31 cellular contexts compared by ENCODE assay signal in genomic region chr12:91064640-91065039, GRCh38. TPM values are rescaled to one million over a fixed set of nuclear protein-coding genes. Genes with fewer than 3 reads are reported as not detected.
"Had no signal": no experiment of that assay in that cellular context is flagged by ENCODE, and none has a peak within 500 bp of the region (broad histone marks: within the 10 kb centered on the region; RNA-seq: fewer than 3 reads in every experiment).

No MANE protein-coding gene starts in this region.

- H3K27me3 ChIP-seq: stomach, suprapubic skin, testis, thyroid gland, tibial artery, tibial nerve, transverse colon, upper lobe of left lung, upper lobe of right lung, uterus, vagina had no signal

- ATAC-seq: stimulated activated effector memory CD8-positive, alpha-beta T cell treated with anti-CD3 and anti-CD28 coated beads, Interleukin-12 subunit alpha, Interleukin-12 subunit beta, amount 100 ng/mL, for 72 hours; stimulated activated memory B cell treated with anti-CD40 and anti-IgM and Interleukin-4, amounts not matched to agents 10 μg/mL and 1 μg/mL and 100 μg/mL, for 72 hours; stimulated activated naive B cell treated with anti-CD40 and anti-IgM and Interleukin-4, amounts not matched to agents 10 μg/mL and 1 μg/mL and 100 μg/mL, for 72 hours; stimulated activated naive CD8-positive, alpha-beta T cell treated with anti-CD3 and anti-CD28 coated beads, Interleukin-15, amount 100 ng/mL, for 72 hours; stimulated activated naive CD8-positive, alpha-beta T cell treated with anti-CD3 and anti-CD28 coated beads, Interleukin-15, Interleukin-2, amounts not matched to agents 100 U/mL and 50 U/mL, for 24 hours; upper lobe of right lung had no signal

- H3K27ac ChIP-seq: stomach, suprapubic skin, testis, thoracic aorta, thyroid gland, tibial artery, tibial nerve, transverse colon, upper lobe of left lung, upper lobe of right lung, uterus, vagina had no signal

- H3K9me3 ChIP-seq: stomach, suprapubic skin, testis, thoracic aorta, thyroid gland, tibial artery, tibial nerve, transverse colon, upper lobe of left lung, upper lobe of right lung, uterus, vagina had no signal

- FAIRE-seq: urothelium cell line had no signal

- H3K4me1 ChIP-seq: stomach, suprapubic skin, testis, thyroid gland, tibial artery, tibial nerve, transverse colon, upper lobe of left lung, upper lobe of right lung, uterus, vagina had no signal

- DNase-seq: stimulated activated CD4-positive, alpha-beta T cell treated with anti-CD3 and anti-CD28 coated beads, Interleukin-2, amount 100 ng/mL, for 48 hours; stimulated activated CD4-positive, alpha-beta T cell treated with anti-CD3 and anti-CD28 coated beads, Interleukin-4, amount 100 ng/mL, for 1 hour; stimulated activated CD4-positive, alpha-beta T cell treated with anti-CD3 and anti-CD28 coated beads, Interleukin-4, amount 100 ng/mL, for 24 hours; stimulated activated CD4-positive, alpha-beta T cell treated with anti-CD3 and anti-CD28 coated beads, Interleukin-4, amount 100 ng/mL, for 4 hours; stimulated activated CD8-positive, alpha-beta memory T cell treated with anti-CD3 and anti-CD28 coated beads, Interleukin-4, amount 100 ng/mL, for 48 hours; stimulated activated naive B cell treated with anti-CD40 and anti-IgM and Interleukin-4, amounts not matched to agents 10 μg/mL and 1 μg/mL and 100 μg/mL, for 72 hours; stimulated activated naive CD4-positive, alpha-beta T cell; stimulated activated naive CD4-positive, alpha-beta T cell treated with Interleukin-2 at 50 U/mL for 16 hours; stimulated activated naive CD8-positive, alpha-beta T cell treated with anti-CD3 and anti-CD28 coated beads, Interleukin-15, amount 100 ng/mL, for 72 hours; stimulated activated naive CD8-positive, alpha-beta T cell treated with anti-CD3 and anti-CD28 coated beads, Interleukin-15, Interleukin-2, amounts not matched to agents 100 U/mL and 50 U/mL, for 24 hours; stomach; substantia nigra; testis; thyroid gland; tibial artery; transverse colon; trophoblast cell; upper lobe of left lung; upper lobe of right lung; uterus had no signal

- H3K36me3 ChIP-seq: stomach, suprapubic skin, thoracic aorta, thyroid gland, tibial artery, tibial nerve, transverse colon, upper lobe of left lung, upper lobe of right lung, uterus, vagina had no signal

- H3K4me3 ChIP-seq: stomach, suprapubic skin, testis, thoracic aorta, thyroid gland, tibial artery, tibial nerve, transverse colon, upper lobe of left lung, upper lobe of right lung, uterus, vagina had no signal

RNA-seq across cellular contexts. Expression of gene KERA, which starts 6.8 kb away (rescaled TPM):
- total RNA-seq: subcutaneous adipose tissue, suprapubic skin, thoracic aorta, thyroid gland, tibial nerve, transverse colon, upper lobe of left lung, upper lobe of right lung, ureter, vagina had no signal
- polyA plus RNA-seq: stomach had no signal

RNA-seq across cellular contexts. Expression of gene EPYC, which starts 59.9 kb away (rescaled TPM):
- total RNA-seq: stomach, subcutaneous adipose tissue, suprapubic skin, temporal lobe, testis, thoracic aorta, thyroid gland, tibial nerve, transverse colon, upper lobe of left lung, upper lobe of right lung, ureter, vagina had no signal
- polyA plus RNA-seq: stomach, urinary bladder had no signal
